Comparison of ENCODE assay signal across 8 cellular contexts in genomic region chr7:101717986-101718746, GRCh38.
DNase-seq lines count a peak whose midpoint lies in the region; ATAC-seq and TF ChIP-seq lines count a peak whose summit lies in the region.

No MANE protein-coding gene starts in this region.

- peak; percentile 35 to 78 (median 42) for ATAC-seq in natural killer cell
- ATAC-seq in GM21515 (IDR thresholded peaks at IDR 0.05; ENCODE audit: unreplicated experiment), result no peak
- no peak for ATAC-seq in GM21390 (IDR thresholded peaks at IDR 0.05; ENCODE audit: unreplicated experiment)

- peaks cover 0 to 2% (median 2%) of the 10 kb centered on the region in 3 donors for H3K27me3 Mint-ChIP-seq in CD14-positive monocyte (ENCODE audit: low read depth in 3 of 3)
- no peaks in the 10 kb centered on the region for H3K27me3 Mint-ChIP-seq in natural killer cell (ENCODE audit: low read depth in 2 of 2)

- intact Hi-C loops in CD14-positive monocyte (cut with micrococcal nuclease), result loop anchor here in 1 of 2 donors (1.0 kb wide), 1 partner anchor 30 kb away; no protein-coding TSS in a partner anchor
- intact Hi-C loops in natural killer cell (cut with micrococcal nuclease), result no loop called here

- no peak for TF ChIP-seq CTCF in CD14-positive monocyte (IDR thresholded peaks at IDR 0.05)
- TF ChIP-seq CTCF in natural killer cell (IDR thresholded peaks at IDR 0.05), result no peak

- H3K9me3 Mint-ChIP-seq in CD14-positive monocyte (peaks cover 0 to 2% (median 0%) of the 10 kb centered on the region in 7 donors), natural killer cell (no peaks in the 10 kb centered on the region)

- H3K4me3 Mint-ChIP-seq in CD14-positive monocyte, result peak overlapping the region; percentile 77 to 89
- H3K4me3 Mint-ChIP-seq in natural killer cell, result no peak overlapping the region

- H3K4me1 Mint-ChIP-seq in CD14-positive monocyte, result peaks cover 31% of the 10 kb centered on the region
- H3K4me1 Mint-ChIP-seq in natural killer cell, result peaks cover 0 to 9% of the 10 kb centered on the region in 2 donors

- H3K27ac Mint-ChIP-seq in CD14-positive monocyte (peak overlapping the region; percentile 99 to 100 (median 100)), natural killer cell (peak overlapping the region in 1 of 2 donors; percentile 86)

- peaks cover 3 to 7% of the 10 kb centered on the region in 2 donors for H3K36me3 Mint-ChIP-seq in CD14-positive monocyte
- H3K36me3 Mint-ChIP-seq in natural killer cell, result no peaks in the 10 kb centered on the region

- DNase-seq in CD14-positive monocyte (ENCODE audit: low spot score), result peak; percentile 98
- peak; percentile 64 for DNase-seq in NCI-H69 (lab: John Stamatoyannopoulos, UW)
- DNase-seq in dermis blood vessel endothelial cell, result peak; percentile 36
- DNase-seq in natural killer cell, result peak; percentile 25
- DNase-seq in SHP77 (lab: John Stamatoyannopoulos, UW), result no peak
- no peak for DNase-seq in COLO668 (lab: John Stamatoyannopoulos, UW; ENCODE audit: unreplicated experiment)

Comparison
In these comparisons a context has a peak if more than half of its experiments do, and no peak if none do; other contexts are left out.
1. DNase-seq: peak in CD14-positive monocyte (single experiment), NCI-H69 (single experiment), dermis blood vessel endothelial cell (single experiment) and natural killer cell (single experiment); none in SHP77 (0 of 2) and COLO668 (single experiment).
2. ATAC-seq: peak in natural killer cell (3 of 3); none in GM21515 (single experiment) and GM21390 (single experiment).